In the genomic region with DNA sequence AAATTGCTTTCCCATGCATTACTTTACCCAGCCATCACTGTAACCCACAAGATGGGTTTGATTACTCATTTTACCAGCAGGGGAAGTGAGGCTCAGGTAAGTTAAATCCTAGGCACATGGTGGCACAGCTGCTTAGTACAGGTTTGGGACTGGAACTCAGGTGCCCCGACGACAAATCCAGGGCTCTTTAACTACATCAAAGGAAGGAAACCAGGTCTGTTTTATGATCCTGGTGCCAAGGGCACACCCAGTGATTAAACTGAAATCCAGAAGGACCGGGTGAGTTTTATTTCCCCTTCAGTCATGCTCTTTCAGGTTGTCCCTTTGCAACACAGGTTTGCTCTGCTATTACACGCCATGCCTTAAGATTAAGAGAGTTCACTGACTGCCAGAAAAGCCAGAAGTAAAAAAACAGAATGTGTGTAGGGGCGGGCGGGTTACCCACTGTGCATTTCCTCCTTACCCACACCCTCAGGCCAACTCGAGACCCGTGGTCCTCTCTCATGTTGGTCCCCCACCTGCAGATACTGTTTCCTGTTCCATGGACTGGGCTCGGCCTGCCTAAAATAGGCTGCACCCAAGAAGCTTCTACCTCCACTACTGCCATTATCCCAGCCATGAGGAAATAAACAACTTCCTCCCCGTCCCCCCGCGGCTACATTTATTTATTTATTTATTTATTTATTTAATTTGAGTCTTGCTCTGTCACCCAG, we compare ENCODE assay signal across 8 cellular contexts. TPM values are rescaled to one million over a fixed set of nuclear protein-coding genes. Genes with fewer than 3 reads are reported as not detected.
A peak's percentile ranks its signal among the peaks of the same experiment; 100 is the strongest.
DNase-seq lines count a peak whose midpoint lies in the region; ATAC-seq, FAIRE-seq and TF ChIP-seq lines count a peak whose summit lies in the region.

No MANE protein-coding gene starts in this region.

- no peak for DNase-seq in HEK293T (ENCODE audit: extremely low spot score)
- no peak for DNase-seq in right atrium auricular region (ENCODE audit: low spot score)
- DNase-seq in small intestine, result peak; percentile 97
- DNase-seq in activated CD4-positive, CD25-positive, alpha-beta regulatory T cell treated with anti-CD3 and anti-CD28 coated beads, Interleukin-2, amount 50 U/mL, for 72 hours, result no peak

- WGBS in small intestine, 3 donors, result 2 to 28% (median 24%) methylated on average over 11 to 12 of the region's 12 CpGs

- CTCF ChIA-PET in HEK293T (lab: Yijun Ruan, JAX), result no interaction called here

- H3K9me3 ChIP-seq in right atrium auricular region, result no peaks in the 10 kb centered on the region
- H3K9me3 ChIP-seq in small intestine (ENCODE audit: control insufficient read depth, low read depth), result no peaks in the 10 kb centered on the region

- TF ChIP-seq CTCF in VCaP (conservative IDR thresholded peaks at IDR 0.05) (no peak; the same call in none of the 2 replicates), right atrium auricular region (IDR thresholded peaks at IDR 0.05) (no peak)

- peak overlapping the region; percentile 46 to 59 for H3K4me3 ChIP-seq in right atrium auricular region
- peak overlapping the region in 1 of 2 donors; percentile 72 for H3K4me3 ChIP-seq in small intestine (ENCODE audit: low read depth in 1 of 2, low read length in 2 of 2)

- FAIRE-seq in small intestine (lab: Jason Lieb, UNC), result no peak

- H3K27ac ChIP-seq in VCaP (peak overlapping the region; percentile 98), right atrium auricular region (no peak overlapping the region), small intestine (ENCODE audit: low read depth in 1 of 2, low read length in 1 of 2) (peak overlapping the region; percentile 98)

- H3K4me1 ChIP-seq in right atrium auricular region (peaks cover 0 to 26% of the 10 kb centered on the region in 2 donors), small intestine (ENCODE audit: control insufficient read depth in 2 of 2, insufficient read depth in 1 of 2, low read depth in 1 of 2, low read length in 1 of 2) (peaks cover 0 to 7% of the 10 kb centered on the region in 2 donors)

- no peaks in the 10 kb centered on the region for H3K36me3 ChIP-seq in right atrium auricular region
- no peaks in the 10 kb centered on the region for H3K36me3 ChIP-seq in small intestine (ENCODE audit: control insufficient read depth in 2 of 2, insufficient read depth in 2 of 2, low read length in 2 of 2)

- no peak for ATAC-seq in HG03097 (IDR thresholded peaks at IDR 0.05; ENCODE audit: low FRiP score, unreplicated experiment)
- ATAC-seq in GM18858 (IDR thresholded peaks at IDR 0.05; ENCODE audit: unreplicated experiment), result no peak
- no peak for ATAC-seq in HG02588 (IDR thresholded peaks at IDR 0.05; ENCODE audit: unreplicated experiment)

- POLR2A ChIA-PET in HEK293T (lab: Yijun Ruan, JAX), result no interaction called here

- no peaks in the 10 kb centered on the region for H3K27me3 ChIP-seq in right atrium auricular region
- H3K27me3 ChIP-seq in small intestine (ENCODE audit: control insufficient read depth in 2 of 2, insufficient read depth in 2 of 2, low read length in 2 of 2), result no peaks in the 10 kb centered on the region

TF ChIP-seq in HEK293T, 16 proteins besides CTCF, POLR2A, EP300 and RAD21:
- TF ChIP-seq L3MBTL2 (conservative IDR thresholded peaks at IDR 0.05), result peak; percentile 79
- no peak for TF ChIP-seq FOXM1 (IDR thresholded peaks at IDR 0.05; ENCODE audit: borderline replicate concordance)

RNA-seq across cellular contexts. Expression of a gene that starts 55.2 kb away (rescaled TPM):
- total RNA-seq in right atrium auricular region, result 10 to 100 TPM; 12.8 to 15.4 TPM
- 1 to 10 TPM; 6.2 to 9.2 (median 6.5) TPM for polyA plus RNA-seq in small intestine

Comparison
In these comparisons a context has a peak if more than half of its experiments do, and no peak if none do; other contexts are left out.
1. H3K27ac ChIP-seq: peak in VCaP (single experiment) and small intestine (2 of 2); none in right atrium auricular region (0 of 2).